1 cellular context compared by ENCODE assay signal in the genomic region with DNA sequence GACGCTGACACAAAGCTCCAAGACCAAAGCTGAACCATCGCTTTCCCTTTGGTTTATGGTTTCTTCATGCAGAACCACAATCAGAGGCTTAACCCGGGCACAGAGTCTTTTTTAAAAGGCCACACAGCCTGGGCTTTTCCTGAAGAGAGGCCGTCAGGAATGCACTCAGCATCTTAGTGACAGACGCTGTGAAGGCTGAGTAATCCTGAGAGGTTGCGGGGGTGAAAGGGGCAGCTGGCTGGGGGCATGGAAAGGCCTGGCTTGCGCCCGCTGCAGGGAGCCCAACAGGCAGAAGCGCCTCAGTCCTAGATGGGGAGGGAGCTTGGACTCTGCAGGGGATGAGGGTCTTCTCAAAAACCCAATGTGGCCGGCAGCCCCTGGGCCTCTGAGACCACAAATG.
TF ChIP-seq lines count a peak whose summit lies in the region.

No MANE protein-coding gene starts in this region.

TF ChIP-seq in HepG2, 621 proteins besides CTCF, POLR2A, EP300 and RAD21:
- no peak for TF ChIP-seq ZNF253 (CRISPR knock-in tag; IDR thresholded peaks at IDR 0.05; ENCODE audit: borderline replicate concordance)
- TF ChIP-seq RBFOX2 (IDR thresholded peaks at IDR 0.05; ENCODE audit: low read depth, low read length), result no peak
- no peak for TF ChIP-seq RBM39 (IDR thresholded peaks at IDR 0.05; ENCODE audit: low read depth, low read length, poor library complexity, severe bottlenecking)
- TF ChIP-seq ZFP62 (CRISPR knock-in tag; IDR thresholded peaks at IDR 0.05), result no peak
- no peak for TF ChIP-seq IRX3 (CRISPR knock-in tag; IDR thresholded peaks at IDR 0.05; ENCODE audit: borderline replicate concordance, low read depth)
- TF ChIP-seq RXRA (CRISPR knock-in tag; IDR thresholded peaks at IDR 0.05), result no peak
- no peak for TF ChIP-seq ATM (IDR thresholded peaks at IDR 0.05; ENCODE audit: borderline replicate concordance)
- TF ChIP-seq CREM (IDR thresholded peaks at IDR 0.05), result no peak
- TF ChIP-seq CREM (CRISPR knock-in tag; IDR thresholded peaks at IDR 0.05), result no peak
- no peak for TF ChIP-seq SPEN (CRISPR knock-in tag; IDR thresholded peaks at IDR 0.05; ENCODE audit: low read depth)
- TF ChIP-seq, protein P1, sequence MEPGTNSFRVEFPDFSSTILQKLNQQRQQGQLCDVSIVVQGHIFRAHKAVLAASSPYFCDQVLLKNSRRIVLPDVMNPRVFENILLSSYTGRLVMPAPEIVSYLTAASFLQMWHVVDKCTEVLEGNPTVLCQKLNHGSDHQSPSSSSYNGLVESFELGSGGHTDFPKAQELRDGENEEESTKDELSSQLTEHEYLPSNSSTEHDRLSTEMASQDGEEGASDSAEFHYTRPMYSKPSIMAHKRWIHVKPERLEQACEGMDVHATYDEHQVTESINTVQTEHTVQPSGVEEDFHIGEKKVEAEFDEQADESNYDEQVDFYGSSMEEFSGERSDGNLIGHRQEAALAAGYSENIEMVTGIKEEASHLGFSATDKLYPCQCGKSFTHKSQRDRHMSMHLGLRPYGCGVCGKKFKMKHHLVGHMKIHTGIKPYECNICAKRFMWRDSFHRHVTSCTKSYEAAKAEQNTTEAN (CRISPR knock-in tag; conservative IDR thresholded peaks at IDR 0.05), result no peak
- TF ChIP-seq ZNF562 (CRISPR knock-in tag; IDR thresholded peaks at IDR 0.05; ENCODE audit: borderline replicate concordance), result no peak
